9 cellular contexts compared by ENCODE assay signal in genomic region chr1:36411674-36412648, GRCh38. TPM values are rescaled to one million over a fixed set of nuclear protein-coding genes. Genes with fewer than 3 reads are reported as not detected.
DNase-seq lines count a peak whose midpoint lies in the region; ATAC-seq and TF ChIP-seq lines count a peak whose summit lies in the region.
"Had no signal": no experiment of that assay in that cellular context is flagged by ENCODE, and none has a peak within 500 bp of the region (broad histone marks: within the 10 kb centered on the region; RNA-seq: fewer than 3 reads in every experiment).

No MANE protein-coding gene starts in this region.

- intact Hi-C loops in left ventricle myocardium inferior (cut with micrococcal nuclease), result no loop called here

- H3K27me3 Mint-ChIP-seq in endodermal cell (ENCODE audit: insufficient read depth), result no peaks in the 10 kb centered on the region
- H3K27me3 Mint-ChIP-seq in stimulated activated memory B cell treated with anti-CD40 and anti-IgM and Interleukin-4, amounts not matched to agents 10 μg/mL and 1 μg/mL and 100 μg/mL, for 72 hours, result no peaks in the 10 kb centered on the region

- no peaks in the 10 kb centered on the region for H3K36me3 ChIP-seq in cardiac muscle cell
- no peaks in the 10 kb centered on the region for H3K36me3 ChIP-seq in left ventricle myocardium inferior
- no peaks in the 10 kb centered on the region for H3K36me3 ChIP-seq in endodermal cell (ENCODE audit: control insufficient read depth, insufficient read depth, low read length)

- H3K4me1 ChIP-seq in cardiac muscle cell (ENCODE audit: low read depth) (no peaks in the 10 kb centered on the region), left ventricle myocardium inferior (no peaks in the 10 kb centered on the region), endodermal cell (ENCODE audit: control insufficient read depth, insufficient read depth, low read length) (no peaks in the 10 kb centered on the region)

- ATAC-seq in stimulated activated memory B cell treated with anti-CD40 and anti-IgM and Interleukin-4, amounts not matched to agents 10 μg/mL and 1 μg/mL and 100 μg/mL, for 72 hours, result peak; percentile 53
- ATAC-seq in GM21360 (IDR thresholded peaks at IDR 0.05; ENCODE audit: unreplicated experiment) (no peak), GM18867 (IDR thresholded peaks at IDR 0.05; ENCODE audit: unreplicated experiment) (no peak)

- no peaks in the 10 kb centered on the region for H3K27me3 ChIP-seq in cardiac muscle cell
- no peaks in the 10 kb centered on the region for H3K27me3 ChIP-seq in left ventricle myocardium inferior (ENCODE audit: low read depth)
- H3K27me3 ChIP-seq in endodermal cell (ENCODE audit: control insufficient read depth, insufficient read depth, low read length, poor library complexity, severe bottlenecking), result no peaks in the 10 kb centered on the region

- WGBS in endodermal cell (ENCODE audit: insufficient coverage in 1 of 2, insufficient read length in 1 of 2), 2 experiments, result 88 to 90% methylated on average over 7 to 10 of the region's 11 CpGs

- no peak overlapping the region for H3K27ac Mint-ChIP-seq in endodermal cell
- H3K27ac Mint-ChIP-seq in stimulated activated memory B cell treated with anti-CD40 and anti-IgM and Interleukin-4, amounts not matched to agents 10 μg/mL and 1 μg/mL and 100 μg/mL, for 72 hours, result peak overlapping the region; percentile 16

- no peak overlapping the region for H3K4me3 Mint-ChIP-seq in endodermal cell
- no peak overlapping the region for H3K4me3 Mint-ChIP-seq in stimulated activated memory B cell treated with anti-CD40 and anti-IgM and Interleukin-4, amounts not matched to agents 10 μg/mL and 1 μg/mL and 100 μg/mL, for 72 hours

- TF ChIP-seq CTCF in cardiac muscle cell (IDR thresholded peaks at IDR 0.05; ENCODE audit: low read depth, low read length) (peak; percentile 10), left ventricle myocardium inferior (IDR thresholded peaks at IDR 0.05; ENCODE audit: borderline replicate concordance) (no peak), endodermal cell (conservative IDR thresholded peaks at IDR 0.05) (no peak)

- H3K9me3 ChIP-seq in cardiac muscle cell (ENCODE audit: low read depth) (no peaks in the 10 kb centered on the region), left ventricle myocardium inferior (replicated peaks) (no peaks in the 10 kb centered on the region), endodermal cell (ENCODE audit: control insufficient read depth, low read length) (peaks cover 14% of the 10 kb centered on the region)

- no peak overlapping the region for H3K9ac ChIP-seq in endodermal cell (ENCODE audit: extremely low read depth, low read length, poor library complexity, severe bottlenecking)

- DNase-seq in cardiac muscle cell (ENCODE audit: low read depth in 1 of 2, low spot score in 1 of 2) (peak; percentile 51 to 57), left ventricle myocardium inferior (no peak), T-helper 2 cell (peak in 3 of 5 experiments; percentile 8 to 74 (median 22)), endodermal cell (peak; percentile 66), SHP77 (lab: John Stamatoyannopoulos, UW) (no peak)

- no peak overlapping the region for H3K4me3 ChIP-seq in cardiac muscle cell
- no peak overlapping the region for H3K4me3 ChIP-seq in left ventricle myocardium inferior
- H3K4me3 ChIP-seq in endodermal cell (ENCODE audit: low read length), result no peak overlapping the region
- H3K4me3 ChIP-seq: SK-N-MC had no signal

- H3K27ac ChIP-seq in cardiac muscle cell (peak overlapping the region; percentile 62), left ventricle myocardium inferior (replicated peaks) (no peak overlapping the region), endodermal cell (ENCODE audit: low read depth, low read length) (no peak overlapping the region)
- H3K27ac ChIP-seq: SK-N-MC had no signal

- peaks cover 38% of the 10 kb centered on the region for H3K36me3 Mint-ChIP-seq in endodermal cell (ENCODE audit: low read depth)
- peaks cover 22% of the 10 kb centered on the region for H3K36me3 Mint-ChIP-seq in stimulated activated memory B cell treated with anti-CD40 and anti-IgM and Interleukin-4, amounts not matched to agents 10 μg/mL and 1 μg/mL and 100 μg/mL, for 72 hours

- H3K4me1 Mint-ChIP-seq in endodermal cell, result peaks cover 3% of the 10 kb centered on the region
- peaks cover 10% of the 10 kb centered on the region for H3K4me1 Mint-ChIP-seq in stimulated activated memory B cell treated with anti-CD40 and anti-IgM and Interleukin-4, amounts not matched to agents 10 μg/mL and 1 μg/mL and 100 μg/mL, for 72 hours

- peaks cover 13% of the 10 kb centered on the region for H3K9me3 Mint-ChIP-seq in endodermal cell
- peaks cover 6% of the 10 kb centered on the region for H3K9me3 Mint-ChIP-seq in stimulated activated memory B cell treated with anti-CD40 and anti-IgM and Interleukin-4, amounts not matched to agents 10 μg/mL and 1 μg/mL and 100 μg/mL, for 72 hours

RNA-seq across cellular contexts. Expression of gene LSM10, which starts 14.3 kb away (rescaled TPM):
- total RNA-seq in cardiac muscle cell (15.9 and 20.6 TPM in 2 replicates), left ventricle myocardium inferior (53.6 TPM), endodermal cell (10 to 100 TPM; 37.5 to 45.6 TPM)
- 70.7 and 75.7 TPM in 2 replicates for polyA plus RNA-seq in cardiac muscle cell
- 31.2 TPM for polyA plus RNA-seq in endodermal cell (2013, experiment 1 of 2)
- 32.0 TPM for polyA plus RNA-seq in endodermal cell (2013, experiment 2 of 2)

RNA-seq across cellular contexts. Expression of gene STK40, which starts 26.2 kb away (rescaled TPM):
- 37.0 and 38.5 TPM in 2 replicates for total RNA-seq in cardiac muscle cell
- polyA plus RNA-seq in cardiac muscle cell, result 43.9 and 51.1 TPM in 2 replicates
- total RNA-seq in left ventricle myocardium inferior, result 69.8 TPM
- 10 to 100 TPM; 19.4 to 32.4 TPM for total RNA-seq in endodermal cell
- polyA plus RNA-seq in endodermal cell (2013, experiment 1 of 2), result 39.4 TPM
- 38.5 TPM for polyA plus RNA-seq in endodermal cell (2013, experiment 2 of 2)

RNA-seq across cellular contexts. Expression of gene OSCP1, which starts 38.3 kb away (rescaled TPM):
- total RNA-seq in cardiac muscle cell (16.9 and 18.5 TPM in 2 replicates), left ventricle myocardium inferior (7.1 TPM), endodermal cell (10 to 100 TPM in 1 of 2 donors, 1 to 10 TPM in 1; 9.6 to 10.5 TPM)
- polyA plus RNA-seq in cardiac muscle cell, result 19.5 and 22.0 TPM in 2 replicates
- 11.8 TPM for polyA plus RNA-seq in endodermal cell (2013, experiment 1 of 2)
- polyA plus RNA-seq in endodermal cell (2013, experiment 2 of 2), result 11.6 TPM

RNA-seq across cellular contexts. Expression of gene MRPS15, which starts 52.2 kb away (rescaled TPM):
- total RNA-seq in cardiac muscle cell (83.5 and 134 TPM in 2 replicates), left ventricle myocardium inferior (108 TPM), endodermal cell (100 to 1,000 TPM; 107 to 111 TPM)
- 143 and 166 TPM in 2 replicates for polyA plus RNA-seq in cardiac muscle cell
- 103 TPM for polyA plus RNA-seq in endodermal cell (2013, experiment 1 of 2)
- polyA plus RNA-seq in endodermal cell (2013, experiment 2 of 2), result 109 TPM

Comparison
In these comparisons a context has a peak if more than half of its experiments do, and no peak if none do; other contexts are left out.
1. DNase-seq: peak in cardiac muscle cell (2 of 2), T-helper 2 cell (3 of 5) and endodermal cell (single experiment); none in left ventricle myocardium inferior (single experiment) and SHP77 (0 of 2).